20 cellular contexts compared by ENCODE assay signal in genomic region chr14:102556098-102556677, GRCh38. TPM values are rescaled to one million over a fixed set of nuclear protein-coding genes. Genes with fewer than 3 reads are reported as not detected.
DNase-seq lines count a peak whose midpoint lies in the region; ATAC-seq and TF ChIP-seq lines count a peak whose summit lies in the region.
"Had no signal": no experiment of that assay in that cellular context is flagged by ENCODE, and none has a peak within 500 bp of the region (broad histone marks: within the 10 kb centered on the region; RNA-seq: fewer than 3 reads in every experiment).

No MANE protein-coding gene starts in this region.

- no peak for DNase-seq in left ventricle myocardium inferior
- DNase-seq in Right ventricle myocardium inferior (ENCODE audit: missing footprints): no peak
- DNase-seq in Karpas-422: no peak
- DNase-seq in esophagus squamous epithelium (lab: John Stamatoyannopoulos, UW): no peak
- DNase-seq in thoracic aorta (ENCODE audit: low spot score): no peak
- DNase-seq in stimulated activated naive B cell treated with anti-CD40 and anti-IgM and Interleukin-4, amounts not matched to agents 10 μg/mL and 1 μg/mL and 100 μg/mL, for 72 hours: no peak
- no peak for DNase-seq in SHP77 (lab: John Stamatoyannopoulos, UW)
- DNase-seq: brain microvascular endothelial cell, cortex of kidney, hippocampal formation, KBM-7, NCI-H524 treated with DMSO at 0.1 percent for 48 hours, small intestine had no signal

- peak overlapping the region in 1 of 2 donors; percentile 19 for H3K4me3 Mint-ChIP-seq in stimulated activated naive B cell treated with anti-CD40 and anti-IgM and Interleukin-4, amounts not matched to agents 10 μg/mL and 1 μg/mL and 100 μg/mL, for 72 hours

- H2AFZ ChIP-seq in Karpas-422 (ENCODE audit: low read length): no peak overlapping the region

- H3K4me1 Mint-ChIP-seq in stimulated activated naive B cell treated with anti-CD40 and anti-IgM and Interleukin-4, amounts not matched to agents 10 μg/mL and 1 μg/mL and 100 μg/mL, for 72 hours: peaks cover 10 to 11% of the 10 kb centered on the region in 2 donors
- H3K4me1 Mint-ChIP-seq: nephron had no signal

- H3K9me2 ChIP-seq in Karpas-422 (replicated peaks; ENCODE audit: insufficient read depth, low read length): no peaks in the 10 kb centered on the region

- peak overlapping the region; percentile 85 for H3K4me3 ChIP-seq in left ventricle myocardium inferior
- H3K4me3 ChIP-seq in Karpas-422 (ENCODE audit: low read length): no peak overlapping the region
- peak overlapping the region in 1 of 4 donors; percentile 77 for H3K4me3 ChIP-seq in esophagus squamous epithelium
- H3K4me3 ChIP-seq in thoracic aorta: peak overlapping the region; percentile 95

- peak overlapping the region; percentile 94 for H3K4me2 ChIP-seq in Karpas-422 (ENCODE audit: low read depth, low read length, poor library complexity, severe bottlenecking)

- TF ChIP-seq POLR2A in esophagus squamous epithelium (IDR thresholded peaks at IDR 0.05): no peak

- H3K9me3 ChIP-seq in left ventricle myocardium inferior (replicated peaks) (no peaks in the 10 kb centered on the region), Karpas-422 (ENCODE audit: low read length) (no peaks in the 10 kb centered on the region), esophagus squamous epithelium (no peaks in the 10 kb centered on the region), thoracic aorta (no peaks in the 10 kb centered on the region)
- H3K9me3 ChIP-seq: uterus had no signal

- H3K27me3 ChIP-seq in left ventricle myocardium inferior (ENCODE audit: low read depth) (no peaks in the 10 kb centered on the region), Karpas-422 (ENCODE audit: low read length) (no peaks in the 10 kb centered on the region), esophagus squamous epithelium (no peaks in the 10 kb centered on the region), thoracic aorta (replicated peaks; ENCODE audit: insufficient read depth) (no peaks in the 10 kb centered on the region)
- H3K27me3 ChIP-seq: brain microvascular endothelial cell, uterus had no signal

- H4K20me1 ChIP-seq in Karpas-422 (ENCODE audit: insufficient read depth, low read depth, low read length): no peaks in the 10 kb centered on the region

- intact Hi-C loops in left ventricle myocardium inferior (cut with micrococcal nuclease) (no loop called here), Right ventricle myocardium inferior (cut with DNase I) (no loop called here), esophagus squamous epithelium (cut with DNase I) (no loop called here)

- no peaks in the 10 kb centered on the region for H3K36me3 Mint-ChIP-seq in stimulated activated naive B cell treated with anti-CD40 and anti-IgM and Interleukin-4, amounts not matched to agents 10 μg/mL and 1 μg/mL and 100 μg/mL, for 72 hours

- no peak for ATAC-seq in Right ventricle myocardium inferior
- no peak for ATAC-seq in thoracic aorta (ENCODE audit: insufficient number of reproducible peaks, low FRiP score, low read depth)
- no peak for ATAC-seq in stimulated activated naive B cell treated with anti-CD40 and anti-IgM and Interleukin-4, amounts not matched to agents 10 μg/mL and 1 μg/mL and 100 μg/mL, for 72 hours (replicated peaks)
- no peak for ATAC-seq in GM21737 (IDR thresholded peaks at IDR 0.05; ENCODE audit: unreplicated experiment)

- H3K9ac ChIP-seq in Karpas-422 (ENCODE audit: low read length): no peak overlapping the region

- peaks cover 10% of the 10 kb centered on the region for H3K4me1 ChIP-seq in left ventricle myocardium inferior
- peaks cover 30% of the 10 kb centered on the region for H3K4me1 ChIP-seq in Karpas-422 (ENCODE audit: low read length)
- peaks cover 16 to 70% (median 29%) of the 10 kb centered on the region in 3 donors for H3K4me1 ChIP-seq in esophagus squamous epithelium
- H3K4me1 ChIP-seq in thoracic aorta (ENCODE audit: control insufficient read depth in 1 of 2, low read depth in 2 of 2): no peaks in the 10 kb centered on the region
- H3K4me1 ChIP-seq: uterus had no signal

- no peaks in the 10 kb centered on the region for H3K27me3 Mint-ChIP-seq in stimulated activated naive B cell treated with anti-CD40 and anti-IgM and Interleukin-4, amounts not matched to agents 10 μg/mL and 1 μg/mL and 100 μg/mL, for 72 hours
- H3K27me3 Mint-ChIP-seq: activated CD8-positive, alpha-beta T cell treated with anti-CD3 and anti-CD28 coated beads for 36 hours; activated naive CD8-positive, alpha-beta T cell treated with anti-CD3 and anti-CD28 coated beads, Interleukin-2, amount 50 U/mL, for 24 hours; progenitor cell of endocrine pancreas had no signal

- H3K79me2 ChIP-seq in Karpas-422 (ENCODE audit: low read length): no peaks in the 10 kb centered on the region

- 89 to 93% methylated on average over 5 to 9 of the region's 14 CpGs for whole genome bisulfite sequencing in esophagus squamous epithelium, 2 donors

- TF ChIP-seq CTCF in left ventricle myocardium inferior (IDR thresholded peaks at IDR 0.05; ENCODE audit: borderline replicate concordance): no peak
- TF ChIP-seq CTCF in esophagus squamous epithelium (IDR thresholded peaks at IDR 0.05): no peak
- TF ChIP-seq CTCF in thoracic aorta (IDR thresholded peaks at IDR 0.05): no peak

- H3K27ac ChIP-seq in left ventricle myocardium inferior (replicated peaks) (no peak overlapping the region), Karpas-422 (ENCODE audit: low read length) (no peak overlapping the region), esophagus squamous epithelium (peak overlapping the region in 3 of 4 donors; percentile 4 to 96 (median 83)), thoracic aorta (no peak overlapping the region)
- H3K27ac ChIP-seq: brain microvascular endothelial cell, HL-60 had no signal

- H3K27ac Mint-ChIP-seq in stimulated activated naive B cell treated with anti-CD40 and anti-IgM and Interleukin-4, amounts not matched to agents 10 μg/mL and 1 μg/mL and 100 μg/mL, for 72 hours: no peak overlapping the region
- H3K27ac Mint-ChIP-seq: nephron, progenitor cell of endocrine pancreas had no signal

- no peaks in the 10 kb centered on the region for H3K9me3 Mint-ChIP-seq in stimulated activated naive B cell treated with anti-CD40 and anti-IgM and Interleukin-4, amounts not matched to agents 10 μg/mL and 1 μg/mL and 100 μg/mL, for 72 hours
- H3K9me3 Mint-ChIP-seq: activated CD8-positive, alpha-beta T cell treated with anti-CD3 and anti-CD28 coated beads for 36 hours; activated naive CD8-positive, alpha-beta T cell treated with anti-CD3 and anti-CD28 coated beads, Interleukin-2, amount 50 U/mL, for 24 hours; nephron had no signal

- H3K36me3 ChIP-seq in left ventricle myocardium inferior: no peaks in the 10 kb centered on the region
- H3K36me3 ChIP-seq in Karpas-422 (ENCODE audit: insufficient read depth, low read length): no peaks in the 10 kb centered on the region
- no peaks in the 10 kb centered on the region for H3K36me3 ChIP-seq in esophagus squamous epithelium
- no peaks in the 10 kb centered on the region for H3K36me3 ChIP-seq in thoracic aorta
- H3K36me3 ChIP-seq: brain microvascular endothelial cell, uterus had no signal

RNA-seq across cellular contexts. Expression of gene RCOR1, which starts 36.3 kb away (rescaled TPM):
- total RNA-seq in left ventricle myocardium inferior (11.0 TPM), Right ventricle myocardium inferior (11.9 TPM), esophagus squamous epithelium (10 to 100 TPM; 25.6 to 56.9 (median 35.2) TPM), thoracic aorta (10 to 100 TPM in 1 of 2 donors, 1 to 10 TPM in 1; 6.5 to 17.1 TPM)
- total RNA-seq in Karpas-422 (2014; rRNA removed; shearing (Covaris generic); ENCODE audit: low replicate concordance): 23.3 and 46.9 TPM in 2 replicates

RNA-seq across cellular contexts. Expression of gene ANKRD9, which starts 46.6 kb away (rescaled TPM):
- total RNA-seq in left ventricle myocardium inferior: 158 TPM
- 148 TPM for total RNA-seq in Right ventricle myocardium inferior
- 0.04 TPM in 2 replicates for total RNA-seq in Karpas-422 (2014; rRNA removed; shearing (Covaris generic); ENCODE audit: low replicate concordance)
- total RNA-seq in esophagus squamous epithelium: 10 to 100 TPM; 20.0 to 39.0 (median 30.2) TPM
- total RNA-seq in thoracic aorta: 10 to 100 TPM; 36.3 to 56.3 TPM

Comparison
In these comparisons a context has a peak if more than half of its experiments do, and no peak if none do; other contexts are left out.
1. H3K27ac ChIP-seq: peak in esophagus squamous epithelium (3 of 4); none in left ventricle myocardium inferior (single experiment), Karpas-422 (single experiment) and thoracic aorta (0 of 2).
2. RNA of gene ANKRD9, which starts 46.6 kb away (total RNA-seq): 158 TPM in left ventricle myocardium inferior (single experiment), 148 TPM in Right ventricle myocardium inferior (single experiment), 36.3 to 56.3 TPM in thoracic aorta and 20.0 to 39.0 TPM in esophagus squamous epithelium; 0.04 TPM in Karpas-422; every median in the first group is over 10 times any median in the second.